8 cellular contexts compared by ENCODE assay signal in the genomic region with DNA sequence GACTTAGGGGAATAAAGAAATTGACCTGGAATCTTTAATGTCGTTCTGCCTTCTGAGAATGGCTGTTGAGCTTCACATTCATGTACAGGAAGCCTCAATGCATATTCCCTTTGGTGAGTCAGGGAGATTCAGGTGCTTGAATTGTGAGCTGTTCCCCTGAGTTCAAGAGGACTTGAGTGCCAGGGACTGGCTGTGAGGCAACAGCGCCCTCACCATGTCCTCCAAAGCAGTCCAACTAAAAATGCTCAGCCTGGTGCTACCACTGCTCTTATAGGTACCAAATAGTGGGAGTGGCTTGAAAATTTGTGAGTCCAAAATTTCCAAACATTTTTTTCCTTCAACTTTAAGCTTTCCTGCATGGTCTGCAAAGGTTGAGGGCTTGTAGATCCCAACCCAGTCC. TPM values are rescaled to one million over a fixed set of nuclear protein-coding genes. Genes with fewer than 3 reads are reported as not detected.
A peak's percentile ranks its signal among the peaks of the same experiment; 100 is the strongest.
DNase-seq lines count a peak whose midpoint lies in the region; ATAC-seq and TF ChIP-seq lines count a peak whose summit lies in the region.

No MANE protein-coding gene starts in this region.

- H3K9me3 ChIP-seq in PC-9 (ENCODE audit: insufficient read depth, low read depth) (no peaks in the 10 kb centered on the region), gastroesophageal sphincter (no peaks in the 10 kb centered on the region)

- H3K9me2 ChIP-seq in PC-9 (ENCODE audit: insufficient read depth), result no peaks in the 10 kb centered on the region

- TF ChIP-seq POLR2A in gastroesophageal sphincter (IDR thresholded peaks at IDR 0.05), result no peak

- intact Hi-C loops in PC-9 (cut with micrococcal nuclease; ENCODE audit: unreplicated experiment), result no loop called here

- no peak overlapping the region for H3K4me2 ChIP-seq in PC-9

- H3F3A ChIP-seq in PC-9 (ENCODE audit: insufficient read depth, low read depth), result no peaks in the 10 kb centered on the region; the same call in 1 of the 2 replicates

- POLR2A ChIA-PET in PC-9 (lab: Charles Lee; ENCODE audit: unreplicated experiment), result interaction anchor here (0.5 to 0.6 kb wide), 2 partner anchors 309 to 759 kb away, joined by 3 to 10 read pairs; no protein-coding TSS in a partner anchor

- 86% methylated on average over 2 of the region's 2 CpGs; no CpG with 5 or more reads in 1 of the 2 donors for WGBS in gastroesophageal sphincter (ENCODE audit: low coverage in 1 of 2), 2 donors

- peak; percentile 25; the same call in 1 of the 2 replicates for TF ChIP-seq CTCF in GM12874 (IDR thresholded peaks at IDR 0.05; ENCODE audit: insufficient read depth, low read depth, low read length)
- TF ChIP-seq CTCF in PC-9 (conservative IDR thresholded peaks at IDR 0.05), result peak; percentile 50; the same call in 1 of the 2 replicates
- peak; percentile 46 for TF ChIP-seq CTCF in fibroblast of pulmonary artery (IDR thresholded peaks at IDR 0.05; ENCODE audit: low read length, missing control alignments)
- no peak for TF ChIP-seq CTCF in gastroesophageal sphincter (IDR thresholded peaks at IDR 0.05)

- CTCF ChIA-PET in PC-9 (lab: Charles Lee), result interaction anchor here (0.6 to 1.1 kb wide), 4 partner anchors 17 to 142 kb away, joined by 3 read pairs; no protein-coding TSS in a partner anchor

- DNase-seq in AG20443 (ENCODE audit: low spot score) (peak; percentile 23), PC-9 (peak; percentile 36 to 58), fibroblast of pulmonary artery (ENCODE audit: low read depth) (peak; percentile 46), NCI-H187 (lab: John Stamatoyannopoulos, UW) (no peak)
- no peak for DNase-seq in activated CD4-positive, alpha-beta T cell treated with anti-CD3 and anti-CD28 coated beads, Interleukin-2, amount 50 U/mL, for 1 hour

- H3K4me3 ChIP-seq in PC-9 (no peak overlapping the region), fibroblast of pulmonary artery (replicated peaks; ENCODE audit: low read depth, low read length) (no peak overlapping the region), gastroesophageal sphincter (no peak overlapping the region)

- H3K79me2 ChIP-seq in PC-9 (ENCODE audit: low read depth), result no peaks in the 10 kb centered on the region

- no peaks in the 10 kb centered on the region for H3K36me3 ChIP-seq in PC-9 (ENCODE audit: low read depth)
- peaks cover 0 to 87% of the 10 kb centered on the region in 2 donors for H3K36me3 ChIP-seq in gastroesophageal sphincter

- no peaks in the 10 kb centered on the region for H4K20me1 ChIP-seq in PC-9 (ENCODE audit: insufficient read depth)

- H3K27ac ChIP-seq in PC-9, result no peak overlapping the region
- H3K27ac ChIP-seq in gastroesophageal sphincter, result no peak overlapping the region

- ATAC-seq in gastroesophageal sphincter (no peak), HG02885 (IDR thresholded peaks at IDR 0.05; ENCODE audit: poor library complexity, unreplicated experiment) (no peak)

- H3K27me3 ChIP-seq in PC-9 (ENCODE audit: insufficient read depth, low read depth) (no peaks in the 10 kb centered on the region), gastroesophageal sphincter (no peaks in the 10 kb centered on the region)

- no peak overlapping the region for H2AFZ ChIP-seq in PC-9

- no peaks in the 10 kb centered on the region for H3K4me1 ChIP-seq in PC-9 (replicated peaks; ENCODE audit: insufficient read depth)
- H3K4me1 ChIP-seq in gastroesophageal sphincter, result no peaks in the 10 kb centered on the region

- no peak for TF ChIP-seq EP300 in gastroesophageal sphincter (IDR thresholded peaks at IDR 0.05)

- no TSS peak for BruUV-seq in PC-9 (replicated peaks; lab: Mats Ljungman, UMichigan)

RNA-seq across cellular contexts. Expression of a gene that starts 54.1 kb away (rescaled TPM):
- total RNA-seq in PC-9 (2021), result 18.2 and 21.7 TPM in 2 replicates
- total RNA-seq in gastroesophageal sphincter, result 10 to 100 TPM; 11.7 to 15.7 (median 13.2) TPM

Comparison
In these comparisons a context has a peak if more than half of its experiments do, and no peak if none do; other contexts are left out.
1. DNase-seq: peak in AG20443 (single experiment), PC-9 (2 of 2) and fibroblast of pulmonary artery (single experiment); none in NCI-H187 (0 of 2) and activated CD4-positive, alpha-beta T cell treated with anti-CD3 and anti-CD28 coated beads, Interleukin-2, amount 50 U/mL, for 1 hour (single experiment).
2. CTCF ChIP-seq: peak in GM12874 (single experiment), PC-9 (single experiment) and fibroblast of pulmonary artery (single experiment); none in gastroesophageal sphincter (0 of 4).